ENCODE assay signal across 14 cellular contexts in genomic region chr2:218618102-218618860, GRCh38. TPM values are rescaled to one million over a fixed set of nuclear protein-coding genes. Genes with fewer than 3 reads are reported as not detected.
DNase-seq lines count a peak whose midpoint lies in the region; ATAC-seq and TF ChIP-seq lines count a peak whose summit lies in the region.
"Had no signal": no experiment of that assay in that cellular context is flagged by ENCODE, and none has a peak within 500 bp of the region (broad histone marks: within the 10 kb centered on the region; RNA-seq: fewer than 3 reads in every experiment).

No MANE protein-coding gene starts in this region.

- no peaks in the 10 kb centered on the region for H3K4me1 ChIP-seq in osteoblast (ENCODE audit: insufficient read depth, low read length)
- H3K4me1 ChIP-seq in mucosa of descending colon (ENCODE audit: low read depth) = no peaks in the 10 kb centered on the region

- no peak overlapping the region for H2AFZ ChIP-seq in osteoblast (ENCODE audit: low read length)

- H4K20me1 ChIP-seq in osteoblast (ENCODE audit: insufficient read depth, low read length) = no peaks in the 10 kb centered on the region

- DNase-seq in NCI-H1092 (lab: John Stamatoyannopoulos, UW) (peak; percentile 1), NCI-H1092 treated with DMSO at 0.1 percent for 48 hours (lab: John Stamatoyannopoulos, UW) (no peak), LHCN-M2 (ENCODE audit: low read depth) (peak; percentile 50), WERI-Rb-1 (peak; percentile 31), osteoblast (ENCODE audit: insufficient read length, low spot score, missing footprints) (peak; percentile 72), NCI-H1048 (lab: John Stamatoyannopoulos, UW) (no peak), mucosa of descending colon (no peak)
- no peak for DNase-seq in activated effector memory CD4-positive, alpha-beta T cell treated with Interleukin-2 at 50 U/mL for 16 hours
- DNase-seq: activated CD4-positive, alpha-beta memory T cell treated with anti-CD3 and anti-CD28 coated beads for 36 hours; activated effector memory CD4-positive, alpha-beta T cell treated with anti-CD3 and anti-CD28 coated beads, Interleukin-2, amount 50 U/mL, for 16 hours; H7; left ventricle myocardium superior; NCI-H1417; transverse colon had no signal

- H3K36me3 ChIP-seq in WERI-Rb-1 (peaks cover 4% of the 10 kb centered on the region), osteoblast (ENCODE audit: insufficient read depth, low read length) (no peaks in the 10 kb centered on the region), mucosa of descending colon (ENCODE audit: low read depth) (no peaks in the 10 kb centered on the region)
- H3K36me3 ChIP-seq: transverse colon had no signal

- H3K9me3 ChIP-seq in WERI-Rb-1 (ENCODE audit: severe bottlenecking) (no peaks in the 10 kb centered on the region), osteoblast (ENCODE audit: low read depth, low read length) (no peaks in the 10 kb centered on the region), mucosa of descending colon (no peaks in the 10 kb centered on the region)
- H3K9me3 ChIP-seq: transverse colon had no signal

- H3K27me3 ChIP-seq in WERI-Rb-1 (ENCODE audit: insufficient read depth, low read depth, severe bottlenecking) (no peaks in the 10 kb centered on the region), osteoblast (ENCODE audit: insufficient read depth, low read length) (no peaks in the 10 kb centered on the region)
- H3K27me3 ChIP-seq: transverse colon had no signal

- H3K27ac ChIP-seq in WERI-Rb-1 (no peak overlapping the region), osteoblast (ENCODE audit: low read depth, low read length) (no peak overlapping the region)
- H3K27ac ChIP-seq: transverse colon had no signal

- H3K4me2 ChIP-seq in osteoblast (ENCODE audit: insufficient read depth, low read length) = no peak overlapping the region

- H3K79me2 ChIP-seq in osteoblast (ENCODE audit: insufficient read depth, low read length) = no peaks in the 10 kb centered on the region

- intact Hi-C loops in mucosa of descending colon (cut with DNase I, micrococcal nuclease) = no loop called here

- peak; percentile 73 for TF ChIP-seq CTCF in WERI-Rb-1 (IDR thresholded peaks at IDR 0.05; ENCODE audit: low read depth, low read length)
- peak; percentile 24 for TF ChIP-seq CTCF in osteoblast (IDR thresholded peaks at IDR 0.05; ENCODE audit: extremely low read depth, low read depth, low read length)
- TF ChIP-seq CTCF in mucosa of descending colon (IDR thresholded peaks at IDR 0.05) = no peak

- ATAC-seq in mucosa of descending colon = no peak
- ATAC-seq: left ventricle myocardium superior had no signal

- H3K4me3 ChIP-seq in WERI-Rb-1 (ENCODE audit: low read depth, low read length) = no peak overlapping the region
- H3K4me3 ChIP-seq in osteoblast (ENCODE audit: insufficient read depth, low read length) = no peak overlapping the region
- H3K4me3 ChIP-seq in mucosa of descending colon = no peak overlapping the region
- H3K4me3 ChIP-seq: transverse colon had no signal

RNA-seq across cellular contexts. Expression of gene PLCD4, which starts 10.6 kb away (rescaled TPM):
- total RNA-seq in LHCN-M2 (2014; rRNA removed) (6.6 and 9.5 TPM in 2 replicates), osteoblast (2.5 and 4.4 TPM in 2 replicates), mucosa of descending colon (10 to 100 TPM in 1 of 3 donors, 1 to 10 TPM in 2; 1.2 to 41.2 (median 2.2) TPM)
- 6.0 TPM for polyA plus RNA-seq in LHCN-M2 (2012)
- total RNA-seq: H7 had no signal

RNA-seq across cellular contexts. Expression of gene ZNF142, which starts 41.1 kb away (rescaled TPM):
- 15.0 and 15.8 TPM in 2 replicates for total RNA-seq in LHCN-M2 (2014; rRNA removed)
- polyA plus RNA-seq in LHCN-M2 (2012) = 7.8 TPM
- 14.8 and 16.8 TPM in 2 replicates for total RNA-seq in osteoblast
- 10 to 100 TPM; 16.4 to 25.0 (median 19.7) TPM for total RNA-seq in mucosa of descending colon

RNA-seq across cellular contexts. Expression of gene BCS1L, which starts 41.2 kb away (rescaled TPM):
- total RNA-seq in LHCN-M2 (2014; rRNA removed) (38.3 and 50.6 TPM in 2 replicates), osteoblast (16.6 and 21.2 TPM in 2 replicates), mucosa of descending colon (10 to 100 TPM; 32.9 to 54.0 (median 39.8) TPM)
- polyA plus RNA-seq in LHCN-M2 (2012) = 36.5 TPM

RNA-seq across cellular contexts. Expression of gene CNOT9, which starts 49.6 kb away (rescaled TPM):
- 64.6 and 82.1 TPM in 2 replicates for total RNA-seq in LHCN-M2 (2014; rRNA removed)
- polyA plus RNA-seq in LHCN-M2 (2012) = 27.0 TPM
- 47.1 and 50.3 TPM in 2 replicates for total RNA-seq in osteoblast
- total RNA-seq in mucosa of descending colon = 10 to 100 TPM; 31.0 to 41.8 (median 37.8) TPM

RNA-seq across cellular contexts. Expression of gene USP37, which starts 50.1 kb away (rescaled TPM):
- total RNA-seq in LHCN-M2 (2014; rRNA removed) = 11.1 and 11.9 TPM in 2 replicates
- 1.9 TPM for polyA plus RNA-seq in LHCN-M2 (2012)
- total RNA-seq in osteoblast = 12.4 and 15.2 TPM in 2 replicates
- total RNA-seq in mucosa of descending colon = 10 to 100 TPM; 11.5 to 14.3 (median 11.6) TPM

Comparison
In these comparisons a context has a peak if more than half of its experiments do, and no peak if none do; other contexts are left out.
1. DNase-seq: peak in NCI-H1092 (single experiment), LHCN-M2 (single experiment), WERI-Rb-1 (single experiment) and osteoblast (single experiment); none in NCI-H1092 treated with DMSO at 0.1 percent for 48 hours (single experiment), NCI-H1048 (single experiment), mucosa of descending colon (0 of 3) and activated effector memory CD4-positive, alpha-beta T cell treated with Interleukin-2 at 50 U/mL for 16 hours (single experiment).